16 cellular contexts compared by ENCODE assay signal in genomic region chr17:73749906-73750305, GRCh38.
DNase-seq lines count a peak whose midpoint lies in the region; ATAC-seq and TF ChIP-seq lines count a peak whose summit lies in the region.
"Had no signal": no experiment of that assay in that cellular context is flagged by ENCODE, and none has a peak within 500 bp of the region (broad histone marks: within the 10 kb centered on the region; RNA-seq: fewer than 3 reads in every experiment).

No MANE protein-coding gene starts in this region.

- no peaks in the 10 kb centered on the region for H3K9me3 Mint-ChIP-seq in stimulated activated naive CD8-positive, alpha-beta T cell treated with anti-CD3 and anti-CD28 coated beads, Interleukin-15, amount 100 ng/mL, for 72 hours
- H3K9me3 Mint-ChIP-seq: CD8-positive, alpha-beta T cell had no signal

- no peaks in the 10 kb centered on the region for H4K20me1 ChIP-seq in osteoblast (ENCODE audit: insufficient read depth, low read length)
- H4K20me1 ChIP-seq: BLaER1 treated with 17β-estradiol and CSF1 and Interleukin-3, amounts not matched to agents 10 nM and 100 nM had no signal

- H3K4me1 ChIP-seq in left ventricle myocardium inferior = peaks cover 30% of the 10 kb centered on the region
- H3K4me1 ChIP-seq in osteoblast (ENCODE audit: insufficient read depth, low read length) = no peaks in the 10 kb centered on the region

- intact Hi-C loops in left ventricle myocardium inferior (cut with micrococcal nuclease) = no loop called here

- no peak overlapping the region for H3K4me3 Mint-ChIP-seq in stimulated activated naive CD8-positive, alpha-beta T cell treated with anti-CD3 and anti-CD28 coated beads, Interleukin-15, amount 100 ng/mL, for 72 hours
- H3K4me3 Mint-ChIP-seq: B cell; CD8-positive, alpha-beta T cell; HFFc6 had no signal

- no peak overlapping the region for H3K4me3 ChIP-seq in left ventricle myocardium inferior
- no peak overlapping the region for H3K4me3 ChIP-seq in osteoblast (ENCODE audit: insufficient read depth, low read length)
- H3K4me3 ChIP-seq: BLaER1 treated with 17β-estradiol and CSF1 and Interleukin-3, amounts not matched to agents 10 nM and 100 nM had no signal

- H3K79me2 ChIP-seq in osteoblast (ENCODE audit: insufficient read depth, low read length) = no peaks in the 10 kb centered on the region

- peak overlapping the region; percentile 63 for H3K27ac ChIP-seq in left ventricle myocardium inferior (replicated peaks)
- H3K27ac ChIP-seq in osteoblast (ENCODE audit: low read depth, low read length) = no peak overlapping the region
- H3K27ac ChIP-seq: BLaER1 treated with 17β-estradiol and CSF1 and Interleukin-3, amounts not matched to agents 10 nM and 100 nM had no signal

- DNase-seq in stimulated activated naive CD8-positive, alpha-beta T cell treated with anti-CD3 and anti-CD28 coated beads, Interleukin-15, amount 100 ng/mL, for 72 hours = no peak
- no peak for DNase-seq in stimulated activated naive CD8-positive, alpha-beta T cell treated with anti-CD3 and anti-CD28 coated beads, Interleukin-15, Interleukin-2, amounts not matched to agents 100 U/mL and 50 U/mL, for 24 hours
- DNase-seq in left ventricle myocardium inferior (peak; percentile 26), osteoblast (ENCODE audit: insufficient read length, low spot score, missing footprints) (peak; percentile 18)
- no peak for DNase-seq in activated CD8-positive, alpha-beta memory T cell treated with anti-CD3 and anti-CD28 coated beads, Interleukin-2, amount 50 U/mL, for 4 hours
- DNase-seq: Calu3; CD8-positive, alpha-beta T cell; DMS79 treated with DMSO at 0.1 percent for 48 hours; GF-D8; GOT3; H7; HFFc6 had no signal

- no peaks in the 10 kb centered on the region for H3K36me3 ChIP-seq in left ventricle myocardium inferior
- no peaks in the 10 kb centered on the region for H3K36me3 ChIP-seq in osteoblast (ENCODE audit: insufficient read depth, low read length)
- H3K36me3 ChIP-seq: BLaER1 treated with 17β-estradiol and CSF1 and Interleukin-3, amounts not matched to agents 10 nM and 100 nM had no signal

- H3K27me3 Mint-ChIP-seq in stimulated activated naive CD8-positive, alpha-beta T cell treated with anti-CD3 and anti-CD28 coated beads, Interleukin-15, amount 100 ng/mL, for 72 hours = no peaks in the 10 kb centered on the region

- H3K9me3 ChIP-seq in left ventricle myocardium inferior (replicated peaks) (no peaks in the 10 kb centered on the region), osteoblast (ENCODE audit: low read depth, low read length) (no peaks in the 10 kb centered on the region)
- H3K9me3 ChIP-seq: BLaER1 treated with 17β-estradiol and CSF1 and Interleukin-3, amounts not matched to agents 10 nM and 100 nM had no signal

- peak; percentile 8 for ATAC-seq in stimulated activated naive CD8-positive, alpha-beta T cell treated with anti-CD3 and anti-CD28 coated beads, Interleukin-15, amount 100 ng/mL, for 72 hours
- ATAC-seq in stimulated activated naive CD8-positive, alpha-beta T cell treated with anti-CD3 and anti-CD28 coated beads, Interleukin-15, Interleukin-2, amounts not matched to agents 100 U/mL and 50 U/mL, for 24 hours = no peak
- no peak for ATAC-seq in HG02759 (IDR thresholded peaks at IDR 0.05; ENCODE audit: unreplicated experiment)
- ATAC-seq: CD8-positive, alpha-beta T cell; HCT116 had no signal

- H3K27ac Mint-ChIP-seq in stimulated activated naive CD8-positive, alpha-beta T cell treated with anti-CD3 and anti-CD28 coated beads, Interleukin-15, amount 100 ng/mL, for 72 hours = no peak overlapping the region
- H3K27ac Mint-ChIP-seq: B cell; CD8-positive, alpha-beta T cell; HFFc6 had no signal

- H3K4me2 ChIP-seq in osteoblast (ENCODE audit: insufficient read depth, low read length) = no peak overlapping the region
- H3K4me2 ChIP-seq: BLaER1 treated with 17β-estradiol and CSF1 and Interleukin-3, amounts not matched to agents 10 nM and 100 nM had no signal

- H3K4me1 Mint-ChIP-seq in stimulated activated naive CD8-positive, alpha-beta T cell treated with anti-CD3 and anti-CD28 coated beads, Interleukin-15, amount 100 ng/mL, for 72 hours = no peaks in the 10 kb centered on the region
- H3K4me1 Mint-ChIP-seq: B cell had no signal

- peaks cover 10% of the 10 kb centered on the region for H3K27me3 ChIP-seq in left ventricle myocardium inferior (ENCODE audit: low read depth)
- H3K27me3 ChIP-seq in osteoblast (ENCODE audit: insufficient read depth, low read length) = no peaks in the 10 kb centered on the region
- H3K27me3 ChIP-seq: BLaER1 treated with 17β-estradiol and CSF1 and Interleukin-3, amounts not matched to agents 10 nM and 100 nM had no signal

- TF ChIP-seq CTCF in left ventricle myocardium inferior (IDR thresholded peaks at IDR 0.05; ENCODE audit: borderline replicate concordance) (no peak), osteoblast (IDR thresholded peaks at IDR 0.05; ENCODE audit: extremely low read depth, low read depth, low read length) (no peak)

- no peak overlapping the region for H2AFZ ChIP-seq in osteoblast (ENCODE audit: low read length)

Comparison
In these comparisons a context has a peak if more than half of its experiments do, and no peak if none do; other contexts are left out.
1. DNase-seq: peak in left ventricle myocardium inferior (single experiment) and osteoblast (single experiment); none in stimulated activated naive CD8-positive, alpha-beta T cell treated with anti-CD3 and anti-CD28 coated beads, Interleukin-15, amount 100 ng/mL, for 72 hours (0 of 2), stimulated activated naive CD8-positive, alpha-beta T cell treated with anti-CD3 and anti-CD28 coated beads, Interleukin-15, Interleukin-2, amounts not matched to agents 100 U/mL and 50 U/mL, for 24 hours (single experiment) and activated CD8-positive, alpha-beta memory T cell treated with anti-CD3 and anti-CD28 coated beads, Interleukin-2, amount 50 U/mL, for 4 hours (single experiment).